In the genomic region with DNA sequence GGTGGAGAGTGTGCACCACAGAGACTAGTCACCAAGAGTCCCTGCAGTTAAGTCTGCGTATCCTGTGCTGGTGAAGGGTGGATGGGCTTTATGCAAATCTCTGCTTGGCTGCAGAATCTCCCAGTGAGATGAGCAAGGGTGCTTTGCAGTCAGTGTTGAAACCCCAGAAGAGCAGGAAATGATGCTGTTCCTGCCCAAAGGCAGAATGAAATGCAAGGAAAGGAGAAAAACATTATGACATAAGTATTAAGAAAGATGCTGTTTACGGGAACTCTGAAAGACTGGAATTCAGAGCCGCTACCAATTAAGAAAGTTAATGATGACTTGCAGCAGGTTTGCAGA, we compare ENCODE assay signal across 8 cellular contexts. TPM values are rescaled to one million over a fixed set of nuclear protein-coding genes. Genes with fewer than 3 reads are reported as not detected.
DNase-seq lines count a peak whose midpoint lies in the region; ATAC-seq and TF ChIP-seq lines count a peak whose summit lies in the region.

No MANE protein-coding gene starts in this region.

- no peak overlapping the region for H3K27ac ChIP-seq in WERI-Rb-1

- H3K36me3 ChIP-seq in mucosa of descending colon (ENCODE audit: low read depth) (no peaks in the 10 kb centered on the region), WERI-Rb-1 (no peaks in the 10 kb centered on the region)

- no peaks in the 10 kb centered on the region for H3K9me3 ChIP-seq in mucosa of descending colon
- no peaks in the 10 kb centered on the region for H3K9me3 ChIP-seq in WERI-Rb-1 (ENCODE audit: severe bottlenecking)

- intact Hi-C loops in mucosa of descending colon (cut with DNase I, micrococcal nuclease) (no loop called here), posterior vena cava (cut with DNase I) (no loop called here)

- H3K27me3 ChIP-seq in WERI-Rb-1 (ENCODE audit: insufficient read depth, low read depth, severe bottlenecking): no peaks in the 10 kb centered on the region

- TF ChIP-seq CTCF in mucosa of descending colon (IDR thresholded peaks at IDR 0.05) (no peak), WERI-Rb-1 (IDR thresholded peaks at IDR 0.05; ENCODE audit: low read depth, low read length) (no peak)

- peak; percentile 31 for DNase-seq in NCI-H1048 (lab: John Stamatoyannopoulos, UW)
- DNase-seq in mucosa of descending colon: no peak
- DNase-seq in central memory CD4-positive, alpha-beta T cell: no peak
- no peak for DNase-seq in posterior vena cava (ENCODE audit: low spot score)
- DNase-seq in NCI-H1105 treated with DMSO at 0.1 percent for 48 hours (lab: John Stamatoyannopoulos, UW): no peak
- no peak for DNase-seq in WERI-Rb-1

- H3K4me1 ChIP-seq in mucosa of descending colon (ENCODE audit: low read depth): no peaks in the 10 kb centered on the region

- ATAC-seq in GM18868 (IDR thresholded peaks at IDR 0.05; ENCODE audit: unreplicated experiment) (peak; percentile 63), HG02571 (IDR thresholded peaks at IDR 0.05; ENCODE audit: unreplicated experiment) (peak; percentile 64), mucosa of descending colon (peak; percentile 62)

- H3K4me3 ChIP-seq in mucosa of descending colon (no peak overlapping the region), WERI-Rb-1 (ENCODE audit: low read depth, low read length) (no peak overlapping the region)

RNA-seq across cellular contexts. Expression of gene ACSL1, which starts 25.4 kb away (rescaled TPM):
- total RNA-seq in mucosa of descending colon (10 to 100 TPM; 37.4 to 51.4 (median 39.0) TPM), posterior vena cava (10 to 100 TPM; 92.4 to 95.4 TPM)
